ENCODE assay signal across 1 cellular context in genomic region chr22:36644333-36644757, GRCh38.
TF ChIP-seq lines count a peak whose summit lies in the region.

No MANE protein-coding gene starts in this region.

TF ChIP-seq in K562, 482 proteins besides CTCF, POLR2A, EP300 and RAD21 (continued from another document):
- TF ChIP-seq RBM25 (IDR thresholded peaks at IDR 0.05; ENCODE audit: low read depth, low read length, severe bottlenecking) (peak; percentile 81), MAZ (CRISPR knock-in tag; conservative IDR thresholded peaks at IDR 0.05 in 1 of 2, IDR thresholded peaks at IDR 0.05 in 1 of 2) (0 out of 4 replicates have a peak, but pooled peaks of 1 of the 2 experiments have one; percentile 28), BCOR (IDR thresholded peaks at IDR 0.05) (peak; percentile 76; the same call in 1 of the 2 replicates), EHMT2 (IDR thresholded peaks at IDR 0.05) (peak; percentile 99), BRD9 (IDR thresholded peaks at IDR 0.05; ENCODE audit: low read depth, partially characterized antibody) (no peak), PPARD (CRISPR knock-in tag; IDR thresholded peaks at IDR 0.05) (no peak), RCOR1 (IDR thresholded peaks at IDR 0.05; ENCODE audit: borderline replicate concordance in 1 of 2, low read depth in 2 of 2, low read length in 2 of 2) (peak in 1 of 2 experiments; percentile 39; a peak in 1 of 4 replicates), MIER1 (IDR thresholded peaks at IDR 0.05; ENCODE audit: low read depth) (peak; percentile 96), EP400 (IDR thresholded peaks at IDR 0.05) (no peak), HLTF (IDR thresholded peaks at IDR 0.05) (no peak), KDM1A (IDR thresholded peaks at IDR 0.05) (peak; percentile 45 to 58), HDAC2 (IDR thresholded peaks at IDR 0.05) (0 out of 2 replicates have a peak, but pooled peaks have one; percentile 32), REST (CRISPR knock-in tag; IDR thresholded peaks at IDR 0.05; ENCODE audit: low read depth) (peak; percentile 95), ZNF766 (CRISPR knock-in tag; conservative IDR thresholded peaks at IDR 0.05) (peak; percentile 70; the same call in 1 of the 2 replicates), NFIC (IDR thresholded peaks at IDR 0.05) (peak; percentile 86), KLF16 (IDR thresholded peaks at IDR 0.05) (no peak), CHAMP1 (IDR thresholded peaks at IDR 0.05) (peak; percentile 43; the same call in 1 of the 2 replicates), MITF (IDR thresholded peaks at IDR 0.05) (0 out of 2 replicates have a peak, but pooled peaks have one; percentile 26), MTA3 (IDR thresholded peaks at IDR 0.05; ENCODE audit: borderline replicate concordance) (no peak), FOSL1 (tag; conservative IDR thresholded peaks at IDR 0.05) (peak; percentile 88)
